10 cellular contexts compared by ENCODE assay signal in genomic region chr5:35194636-35195471, GRCh38. TPM values are rescaled to one million over a fixed set of nuclear protein-coding genes. Genes with fewer than 3 reads are reported as not detected.
DNase-seq lines count a peak whose midpoint lies in the region; ATAC-seq, FAIRE-seq and TF ChIP-seq lines count a peak whose summit lies in the region.
"Had no signal": no experiment of that assay in that cellular context is flagged by ENCODE, and none has a peak within 500 bp of the region (broad histone marks: within the 10 kb centered on the region; RNA-seq: fewer than 3 reads in every experiment).

No MANE protein-coding gene starts in this region.

- DNase-seq in kidney, result no peak
- DNase-seq in osteocyte (ENCODE audit: extremely low spot score, unreplicated experiment), result no peak
- no peak for DNase-seq in HCEC 1CT
- DNase-seq in HuH-7 (ENCODE audit: low spot score), result no peak
- DNase-seq in endothelial cell (ENCODE audit: low spot score), result no peak
- DNase-seq: DMS79, left cardiac atrium had no signal

- H3K4me1 ChIP-seq in kidney (ENCODE audit: control insufficient read depth in 1 of 2, insufficient read depth in 1 of 2, low read depth in 1 of 2, low read length in 2 of 2), result peaks cover 18 to 37% of the 10 kb centered on the region in 2 donors

- peak overlapping the region in 1 of 2 donors; percentile 53 for H3K9ac ChIP-seq in kidney (ENCODE audit: low read length in 2 of 2)

- H3K27ac ChIP-seq in kidney (ENCODE audit: low read depth in 2 of 2, low read length in 2 of 2), result peak overlapping the region; percentile 18 to 76

- no peaks in the 10 kb centered on the region for H3K36me3 Mint-ChIP-seq in osteocyte (ENCODE audit: unreplicated experiment)
- no peaks in the 10 kb centered on the region for H3K36me3 Mint-ChIP-seq in endothelial cell (ENCODE audit: low read depth, unreplicated experiment)

- no peaks in the 10 kb centered on the region for H3K9me3 Mint-ChIP-seq in osteocyte (ENCODE audit: unreplicated experiment)
- H3K9me3 Mint-ChIP-seq in endothelial cell (ENCODE audit: unreplicated experiment), result no peaks in the 10 kb centered on the region

- intact Hi-C loops in kidney (cut with DNase I), result no loop called here

- no peaks in the 10 kb centered on the region for H3K36me3 ChIP-seq in kidney (ENCODE audit: control insufficient read depth in 1 of 2, insufficient read depth in 2 of 2, low read length in 2 of 2)

- no peak overlapping the region for H3K4me3 Mint-ChIP-seq in osteocyte (ENCODE audit: unreplicated experiment)
- no peak overlapping the region for H3K4me3 Mint-ChIP-seq in endothelial cell (ENCODE audit: unreplicated experiment)

- no peaks in the 10 kb centered on the region for H3K9me3 ChIP-seq in kidney (ENCODE audit: control insufficient read depth in 1 of 2, low read length in 2 of 2)

- H3K4me1 Mint-ChIP-seq in osteocyte (ENCODE audit: unreplicated experiment) (peaks cover 9% of the 10 kb centered on the region), endothelial cell (ENCODE audit: unreplicated experiment) (peaks cover 14% of the 10 kb centered on the region)

- FAIRE-seq in kidney (lab: Jason Lieb, UNC), result no peak

- no peak for TF ChIP-seq CTCF in kidney (IDR thresholded peaks at IDR 0.05; ENCODE audit: borderline replicate concordance, extremely low read depth, insufficient read depth)
- no peak for TF ChIP-seq CTCF in osteocyte (IDR thresholded peaks at IDR 0.05)
- no peak for TF ChIP-seq CTCF in endothelial cell (IDR thresholded peaks at IDR 0.05; ENCODE audit: unreplicated experiment)

- H3K27me3 Mint-ChIP-seq in osteocyte (ENCODE audit: unreplicated experiment) (peaks cover 4% of the 10 kb centered on the region), endothelial cell (ENCODE audit: unreplicated experiment) (peaks cover 4% of the 10 kb centered on the region)

- ATAC-seq in GM18858 (IDR thresholded peaks at IDR 0.05; ENCODE audit: unreplicated experiment), result peak; percentile 97
- peak; percentile 94 for ATAC-seq in GM21786 (IDR thresholded peaks at IDR 0.05; ENCODE audit: unreplicated experiment)
- ATAC-seq in HG03520 (IDR thresholded peaks at IDR 0.05; ENCODE audit: unreplicated experiment), result peak; percentile 90

- H3K27ac Mint-ChIP-seq in osteocyte (ENCODE audit: unreplicated experiment) (no peak overlapping the region), endothelial cell (ENCODE audit: unreplicated experiment) (no peak overlapping the region)

- H3K4me3 ChIP-seq in kidney (ENCODE audit: low read length in 2 of 2), result peak overlapping the region; percentile 51 to 69

RNA-seq across cellular contexts. Expression of gene PRLR, which starts 35.4 kb away (rescaled TPM):
- total RNA-seq in kidney (6.3 TPM), osteocyte (0.08 and 0.30 TPM in 2 replicates), endothelial cell (ENCODE audit: unreplicated experiment) (0.21 TPM)
- 9.3 TPM for polyA plus RNA-seq in kidney (ENCODE audit: insufficient read depth, low read depth, low replicate concordance)
